Comparison of ENCODE assay signal across 8 cellular contexts in the genomic region with DNA sequence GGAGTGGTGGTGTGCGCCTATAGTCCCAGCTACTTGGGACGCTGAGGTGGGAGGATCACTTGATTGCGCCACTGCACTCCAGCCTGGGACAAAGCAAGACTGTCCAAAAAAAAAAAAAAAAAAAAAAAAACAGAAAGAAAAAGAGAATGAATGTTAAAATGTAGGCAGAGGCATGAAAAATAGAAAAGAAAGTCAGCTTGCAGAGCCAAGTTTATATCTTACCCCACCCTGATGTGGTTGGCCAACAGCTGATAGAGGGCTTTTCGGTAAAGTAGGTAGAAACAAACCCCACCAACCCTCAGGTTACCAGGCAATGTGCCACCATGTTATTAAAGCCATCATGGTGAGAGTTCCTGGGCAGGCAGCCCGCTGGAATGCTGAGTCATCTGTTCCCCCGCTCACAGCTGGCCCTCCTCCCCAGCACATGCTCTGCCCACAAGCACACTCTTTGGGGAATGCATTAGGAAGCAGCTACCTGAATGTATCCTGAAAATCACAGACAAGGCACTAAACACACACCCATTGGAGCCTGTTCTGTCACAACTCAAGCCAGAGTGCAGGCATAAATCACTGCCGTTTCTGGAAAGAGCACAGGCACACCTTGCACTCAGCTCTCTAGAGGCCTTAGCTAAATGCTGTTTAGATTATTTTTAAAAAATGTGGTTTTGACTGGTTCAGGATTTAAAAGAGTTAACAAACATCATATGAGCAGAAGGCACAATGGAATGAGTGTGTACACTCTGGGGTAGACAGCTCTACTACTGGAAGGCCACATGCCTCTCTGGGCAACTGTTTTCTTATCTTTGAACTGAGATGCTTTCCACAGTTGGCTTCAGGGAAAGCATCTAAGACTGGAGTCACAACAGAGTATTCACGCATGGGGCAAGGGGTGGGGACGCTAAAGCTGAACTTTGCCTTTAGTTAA.
DNase-seq lines count a peak whose midpoint lies in the region; ATAC-seq and TF ChIP-seq lines count a peak whose summit lies in the region.

No MANE protein-coding gene starts in this region.

- POLR2A ChIA-PET in BJ (lab: Charles Lee) = interaction anchor here (0.6 kb wide), 1 partner anchor 9 kb away, joined by 9 read pairs; no protein-coding TSS in a partner anchor

- H3K27me3 ChIP-seq in BJ (ENCODE audit: control insufficient read depth, insufficient read depth, low read length) (no peaks in the 10 kb centered on the region), HUES64 (ENCODE audit: insufficient read depth, low read length) (no peaks in the 10 kb centered on the region), SJCRH30 (no peaks in the 10 kb centered on the region)

- WGBS in HUES64 = 64% methylated on average over 9 of the region's 9 CpGs

- no peaks in the 10 kb centered on the region for H3K36me3 ChIP-seq in BJ (ENCODE audit: control insufficient read depth, insufficient read depth, low read length)
- H3K36me3 ChIP-seq in HUES64 (ENCODE audit: insufficient read depth, low read length) = no peaks in the 10 kb centered on the region
- H3K36me3 ChIP-seq in SJCRH30 = no peaks in the 10 kb centered on the region

- no peaks in the 10 kb centered on the region for H3K9me3 ChIP-seq in HUES64 (ENCODE audit: insufficient read depth, low read depth, low read length)
- no peaks in the 10 kb centered on the region for H3K9me3 ChIP-seq in SJCRH30 (replicated peaks)

- no peak for TF ChIP-seq CTCF in BJ (IDR thresholded peaks at IDR 0.05; ENCODE audit: insufficient read depth, low read depth, low read length)

- H3K4me3 ChIP-seq in BJ (ENCODE audit: low read depth, low read length) = no peak overlapping the region
- H3K4me3 ChIP-seq in HUES64 (ENCODE audit: low read length) = no peak overlapping the region
- H3K4me3 ChIP-seq in SJCRH30 = no peak overlapping the region

- peak; percentile 92 for ATAC-seq in esophagus mucosa
- ATAC-seq in GM19455 (IDR thresholded peaks at IDR 0.05; ENCODE audit: unreplicated experiment) = no peak
- ATAC-seq in HG03135 (IDR thresholded peaks at IDR 0.05; ENCODE audit: unreplicated experiment) = no peak

- H3K4me1 ChIP-seq in HUES64 (ENCODE audit: insufficient read depth, low read length) = peaks cover 57% of the 10 kb centered on the region
- H3K4me1 ChIP-seq in SJCRH30 = peaks cover 18% of the 10 kb centered on the region

- peak overlapping the region; percentile 4 for H3K9ac ChIP-seq in HUES64 (ENCODE audit: low read depth, low read length)

- DNase-seq in BJ (ENCODE audit: low read depth) = peak; percentile 78
- DNase-seq in SJCRH30 = peak; percentile 90 to 91
- peak; percentile 73 for DNase-seq in middle frontal gyrus (ENCODE audit: extremely low spot score, low spot score)
- no peak for DNase-seq in stimulated activated CD4-positive, alpha-beta T cell treated with anti-CD3 and anti-CD28 coated beads, Interleukin-4, amount 100 ng/mL, for 1 hour

- H3K27ac ChIP-seq in HUES64 (ENCODE audit: low read depth, low read length) (peak overlapping the region; percentile 8), SJCRH30 (peak overlapping the region; percentile 64)

- CTCF ChIA-PET in BJ (lab: Yijun Ruan, JAX) = interaction anchor here (0.6 to 1.3 kb wide), 5 partner anchors 10 to 29 kb away, joined by 3 to 5 read pairs (median 3); no protein-coding TSS in a partner anchor
